Comparison of ENCODE assay signal across 1 cellular context in the genomic region with DNA sequence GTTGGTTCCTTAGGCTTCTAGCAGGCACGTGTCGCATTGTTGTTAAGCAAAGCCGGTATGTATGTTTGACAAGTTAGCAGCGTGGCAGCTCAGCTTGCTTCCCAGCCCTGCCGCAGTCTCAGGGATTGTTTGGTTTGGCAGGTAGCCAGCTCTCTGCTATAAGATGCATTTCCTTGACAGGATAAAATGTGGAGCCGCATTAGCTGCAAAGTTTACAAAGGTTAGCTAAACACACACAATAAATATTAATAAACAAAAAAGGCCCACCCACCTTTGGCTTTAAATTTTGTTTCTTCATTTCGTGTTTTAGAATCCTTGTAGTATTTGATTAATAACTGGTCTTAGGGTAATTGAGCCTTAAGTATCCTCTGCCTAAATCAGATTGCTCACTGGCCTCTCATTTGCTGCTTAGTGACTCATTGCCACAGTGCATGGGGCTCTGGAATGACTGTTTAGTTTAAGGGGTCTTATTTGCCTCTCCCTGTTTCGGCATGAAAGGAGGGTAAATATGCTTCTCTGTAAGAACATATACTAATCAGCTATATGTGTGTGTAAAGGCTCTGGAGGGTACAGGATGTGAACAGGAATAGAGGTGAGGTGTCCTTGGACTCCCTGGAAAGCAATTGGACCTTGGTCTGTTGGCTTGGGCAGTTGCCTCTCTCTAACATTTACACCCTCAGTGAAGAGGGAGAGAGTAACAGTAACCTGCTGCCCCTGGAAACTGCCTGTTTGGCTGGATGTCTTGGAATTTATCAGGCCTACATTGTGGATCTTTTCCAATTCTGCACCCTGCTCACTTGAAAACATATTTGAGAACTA.
TF ChIP-seq lines count a peak whose summit lies in the region.

No MANE protein-coding gene starts in this region.

TF ChIP-seq in HepG2, 621 proteins besides CTCF, POLR2A, EP300 and RAD21 (continued from another document and continues in another):
- TF ChIP-seq, protein P1, sequence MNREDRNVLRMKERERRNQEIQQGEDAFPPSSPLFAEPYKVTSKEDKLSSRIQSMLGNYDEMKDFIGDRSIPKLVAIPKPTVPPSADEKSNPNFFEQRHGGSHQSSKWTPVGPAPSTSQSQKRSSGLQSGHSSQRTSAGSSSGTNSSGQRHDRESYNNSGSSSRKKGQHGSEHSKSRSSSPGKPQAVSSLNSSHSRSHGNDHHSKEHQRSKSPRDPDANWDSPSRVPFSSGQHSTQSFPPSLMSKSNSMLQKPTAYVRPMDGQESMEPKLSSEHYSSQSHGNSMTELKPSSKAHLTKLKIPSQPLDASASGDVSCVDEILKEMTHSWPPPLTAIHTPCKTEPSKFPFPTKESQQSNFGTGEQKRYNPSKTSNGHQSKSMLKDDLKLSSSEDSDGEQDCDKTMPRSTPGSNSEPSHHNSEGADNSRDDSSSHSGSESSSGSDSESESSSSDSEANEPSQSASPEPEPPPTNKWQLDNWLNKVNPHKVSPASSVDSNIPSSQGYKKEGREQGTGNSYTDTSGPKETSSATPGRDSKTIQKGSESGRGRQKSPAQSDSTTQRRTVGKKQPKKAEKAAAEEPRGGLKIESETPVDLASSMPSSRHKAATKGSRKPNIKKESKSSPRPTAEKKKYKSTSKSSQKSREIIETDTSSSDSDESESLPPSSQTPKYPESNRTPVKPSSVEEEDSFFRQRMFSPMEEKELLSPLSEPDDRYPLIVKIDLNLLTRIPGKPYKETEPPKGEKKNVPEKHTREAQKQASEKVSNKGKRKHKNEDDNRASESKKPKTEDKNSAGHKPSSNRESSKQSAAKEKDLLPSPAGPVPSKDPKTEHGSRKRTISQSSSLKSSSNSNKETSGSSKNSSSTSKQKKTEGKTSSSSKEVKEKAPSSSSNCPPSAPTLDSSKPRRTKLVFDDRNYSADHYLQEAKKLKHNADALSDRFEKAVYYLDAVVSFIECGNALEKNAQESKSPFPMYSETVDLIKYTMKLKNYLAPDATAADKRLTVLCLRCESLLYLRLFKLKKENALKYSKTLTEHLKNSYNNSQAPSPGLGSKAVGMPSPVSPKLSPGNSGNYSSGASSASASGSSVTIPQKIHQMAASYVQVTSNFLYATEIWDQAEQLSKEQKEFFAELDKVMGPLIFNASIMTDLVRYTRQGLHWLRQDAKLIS (CRISPR knock-in tag; IDR thresholded peaks at IDR 0.05), result no peak
- 0 out of 2 replicates have a peak, but pooled peaks have one; percentile 87 for TF ChIP-seq ZKSCAN8 (CRISPR knock-in tag; IDR thresholded peaks at IDR 0.05; ENCODE audit: borderline replicate concordance)
- TF ChIP-seq ZNF367 (CRISPR knock-in tag; IDR thresholded peaks at IDR 0.05; ENCODE audit: borderline replicate concordance), result no peak
- TF ChIP-seq HCFC1 (IDR thresholded peaks at IDR 0.05; ENCODE audit: low read depth, low read length), result no peak
- TF ChIP-seq FOXO1 (CRISPR knock-in tag; IDR thresholded peaks at IDR 0.05), result peak; percentile 90
- TF ChIP-seq, protein P2, sequence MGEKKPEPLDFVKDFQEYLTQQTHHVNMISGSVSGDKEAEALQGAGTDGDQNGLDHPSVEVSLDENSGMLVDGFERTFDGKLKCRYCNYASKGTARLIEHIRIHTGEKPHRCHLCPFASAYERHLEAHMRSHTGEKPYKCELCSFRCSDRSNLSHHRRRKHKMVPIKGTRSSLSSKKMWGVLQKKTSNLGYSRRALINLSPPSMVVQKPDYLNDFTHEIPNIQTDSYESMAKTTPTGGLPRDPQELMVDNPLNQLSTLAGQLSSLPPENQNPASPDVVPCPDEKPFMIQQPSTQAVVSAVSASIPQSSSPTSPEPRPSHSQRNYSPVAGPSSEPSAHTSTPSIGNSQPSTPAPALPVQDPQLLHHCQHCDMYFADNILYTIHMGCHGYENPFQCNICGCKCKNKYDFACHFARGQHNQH (CRISPR knock-in tag; IDR thresholded peaks at IDR 0.05), result peak; percentile 74; the same call in 1 of the 2 replicates
- TF ChIP-seq ZNF10 (CRISPR knock-in tag; IDR thresholded peaks at IDR 0.05; ENCODE audit: borderline replicate concordance, low read depth), result no peak
- 0 out of 2 replicates have a peak, but pooled peaks have one; percentile 76 for TF ChIP-seq ZNF557 (CRISPR knock-in tag; IDR thresholded peaks at IDR 0.05)
- TF ChIP-seq, protein P3, sequence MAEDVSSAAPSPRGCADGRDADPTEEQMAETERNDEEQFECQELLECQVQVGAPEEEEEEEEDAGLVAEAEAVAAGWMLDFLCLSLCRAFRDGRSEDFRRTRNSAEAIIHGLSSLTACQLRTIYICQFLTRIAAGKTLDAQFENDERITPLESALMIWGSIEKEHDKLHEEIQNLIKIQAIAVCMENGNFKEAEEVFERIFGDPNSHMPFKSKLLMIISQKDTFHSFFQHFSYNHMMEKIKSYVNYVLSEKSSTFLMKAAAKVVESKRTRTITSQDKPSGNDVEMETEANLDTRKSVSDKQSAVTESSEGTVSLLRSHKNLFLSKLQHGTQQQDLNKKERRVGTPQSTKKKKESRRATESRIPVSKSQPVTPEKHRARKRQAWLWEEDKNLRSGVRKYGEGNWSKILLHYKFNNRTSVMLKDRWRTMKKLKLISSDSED (CRISPR knock-in tag; IDR thresholded peaks at IDR 0.05), result no peak
- TF ChIP-seq ZNF614 (CRISPR knock-in tag; IDR thresholded peaks at IDR 0.05; ENCODE audit: borderline replicate concordance), result peak; percentile 61; the same call in 1 of the 2 replicates
- peak; percentile 92 for TF ChIP-seq MEF2D (CRISPR knock-in tag; IDR thresholded peaks at IDR 0.05)
- TF ChIP-seq NR2F2 (IDR thresholded peaks at IDR 0.05; ENCODE audit: borderline replicate concordance, low read depth), result peak; percentile 78
- TF ChIP-seq, protein P4, sequence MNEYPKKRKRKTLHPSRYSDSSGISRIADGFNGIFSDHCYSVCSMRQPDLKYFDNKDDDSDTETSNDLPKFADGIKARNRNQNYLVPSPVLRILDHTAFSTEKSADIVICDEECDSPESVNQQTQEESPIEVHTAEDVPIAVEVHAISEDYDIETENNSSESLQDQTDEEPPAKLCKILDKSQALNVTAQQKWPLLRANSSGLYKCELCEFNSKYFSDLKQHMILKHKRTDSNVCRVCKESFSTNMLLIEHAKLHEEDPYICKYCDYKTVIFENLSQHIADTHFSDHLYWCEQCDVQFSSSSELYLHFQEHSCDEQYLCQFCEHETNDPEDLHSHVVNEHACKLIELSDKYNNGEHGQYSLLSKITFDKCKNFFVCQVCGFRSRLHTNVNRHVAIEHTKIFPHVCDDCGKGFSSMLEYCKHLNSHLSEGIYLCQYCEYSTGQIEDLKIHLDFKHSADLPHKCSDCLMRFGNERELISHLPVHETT (CRISPR knock-in tag; conservative IDR thresholded peaks at IDR 0.05), result no peak
- no peak for TF ChIP-seq PHB2 (IDR thresholded peaks at IDR 0.05; ENCODE audit: partially characterized antibody)
- TF ChIP-seq, protein P5, sequence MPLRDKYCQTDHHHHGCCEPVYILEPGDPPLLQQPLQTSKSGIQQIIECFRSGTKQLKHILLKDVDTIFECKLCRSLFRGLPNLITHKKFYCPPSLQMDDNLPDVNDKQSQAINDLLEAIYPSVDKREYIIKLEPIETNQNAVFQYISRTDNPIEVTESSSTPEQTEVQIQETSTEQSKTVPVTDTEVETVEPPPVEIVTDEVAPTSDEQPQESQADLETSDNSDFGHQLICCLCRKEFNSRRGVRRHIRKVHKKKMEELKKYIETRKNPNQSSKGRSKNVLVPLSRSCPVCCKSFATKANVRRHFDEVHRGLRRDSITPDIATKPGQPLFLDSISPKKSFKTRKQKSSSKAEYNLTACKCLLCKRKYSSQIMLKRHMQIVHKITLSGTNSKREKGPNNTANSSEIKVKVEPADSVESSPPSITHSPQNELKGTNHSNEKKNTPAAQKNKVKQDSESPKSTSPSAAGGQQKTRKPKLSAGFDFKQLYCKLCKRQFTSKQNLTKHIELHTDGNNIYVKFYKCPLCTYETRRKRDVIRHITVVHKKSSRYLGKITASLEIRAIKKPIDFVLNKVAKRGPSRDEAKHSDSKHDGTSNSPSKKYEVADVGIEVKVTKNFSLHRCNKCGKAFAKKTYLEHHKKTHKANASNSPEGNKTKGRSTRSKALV (CRISPR knock-in tag; IDR thresholded peaks at IDR 0.05), result no peak; the same call in 1 of the 2 replicates
- TF ChIP-seq, protein P6, sequence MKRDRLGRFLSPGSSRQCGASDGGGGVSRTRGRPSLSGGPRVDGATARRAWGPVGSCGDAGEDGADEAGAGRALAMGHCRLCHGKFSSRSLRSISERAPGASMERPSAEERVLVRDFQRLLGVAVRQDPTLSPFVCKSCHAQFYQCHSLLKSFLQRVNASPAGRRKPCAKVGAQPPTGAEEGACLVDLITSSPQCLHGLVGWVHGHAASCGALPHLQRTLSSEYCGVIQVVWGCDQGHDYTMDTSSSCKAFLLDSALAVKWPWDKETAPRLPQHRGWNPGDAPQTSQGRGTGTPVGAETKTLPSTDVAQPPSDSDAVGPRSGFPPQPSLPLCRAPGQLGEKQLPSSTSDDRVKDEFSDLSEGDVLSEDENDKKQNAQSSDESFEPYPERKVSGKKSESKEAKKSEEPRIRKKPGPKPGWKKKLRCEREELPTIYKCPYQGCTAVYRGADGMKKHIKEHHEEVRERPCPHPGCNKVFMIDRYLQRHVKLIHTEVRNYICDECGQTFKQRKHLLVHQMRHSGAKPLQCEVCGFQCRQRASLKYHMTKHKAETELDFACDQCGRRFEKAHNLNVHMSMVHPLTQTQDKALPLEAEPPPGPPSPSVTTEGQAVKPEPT (CRISPR knock-in tag; IDR thresholded peaks at IDR 0.05; ENCODE audit: low read depth), result no peak
- peak; percentile 73 for TF ChIP-seq ZNF331 (CRISPR knock-in tag; IDR thresholded peaks at IDR 0.05)
- no peak for TF ChIP-seq ZNF549 (CRISPR knock-in tag; IDR thresholded peaks at IDR 0.05)
- TF ChIP-seq, protein P7, sequence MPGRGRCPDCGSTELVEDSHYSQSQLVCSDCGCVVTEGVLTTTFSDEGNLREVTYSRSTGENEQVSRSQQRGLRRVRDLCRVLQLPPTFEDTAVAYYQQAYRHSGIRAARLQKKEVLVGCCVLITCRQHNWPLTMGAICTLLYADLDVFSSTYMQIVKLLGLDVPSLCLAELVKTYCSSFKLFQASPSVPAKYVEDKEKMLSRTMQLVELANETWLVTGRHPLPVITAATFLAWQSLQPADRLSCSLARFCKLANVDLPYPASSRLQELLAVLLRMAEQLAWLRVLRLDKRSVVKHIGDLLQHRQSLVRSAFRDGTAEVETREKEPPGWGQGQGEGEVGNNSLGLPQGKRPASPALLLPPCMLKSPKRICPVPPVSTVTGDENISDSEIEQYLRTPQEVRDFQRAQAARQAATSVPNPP (CRISPR knock-in tag; IDR thresholded peaks at IDR 0.05), result 0 out of 2 replicates have a peak, but pooled peaks have one; percentile 51
- TF ChIP-seq ZNF652 (CRISPR knock-in tag; IDR thresholded peaks at IDR 0.05; ENCODE audit: borderline replicate concordance, low read depth), result peak; percentile 40; the same call in 1 of the 2 replicates
- TF ChIP-seq, protein P8, sequence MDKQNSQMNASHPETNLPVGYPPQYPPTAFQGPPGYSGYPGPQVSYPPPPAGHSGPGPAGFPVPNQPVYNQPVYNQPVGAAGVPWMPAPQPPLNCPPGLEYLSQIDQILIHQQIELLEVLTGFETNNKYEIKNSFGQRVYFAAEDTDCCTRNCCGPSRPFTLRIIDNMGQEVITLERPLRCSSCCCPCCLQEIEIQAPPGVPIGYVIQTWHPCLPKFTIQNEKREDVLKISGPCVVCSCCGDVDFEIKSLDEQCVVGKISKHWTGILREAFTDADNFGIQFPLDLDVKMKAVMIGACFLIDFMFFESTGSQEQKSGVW (CRISPR knock-in tag; IDR thresholded peaks at IDR 0.05; ENCODE audit: borderline replicate concordance), result no peak
- no peak for TF ChIP-seq ZNF720 (CRISPR knock-in tag; IDR thresholded peaks at IDR 0.05)
- TF ChIP-seq, protein P9, sequence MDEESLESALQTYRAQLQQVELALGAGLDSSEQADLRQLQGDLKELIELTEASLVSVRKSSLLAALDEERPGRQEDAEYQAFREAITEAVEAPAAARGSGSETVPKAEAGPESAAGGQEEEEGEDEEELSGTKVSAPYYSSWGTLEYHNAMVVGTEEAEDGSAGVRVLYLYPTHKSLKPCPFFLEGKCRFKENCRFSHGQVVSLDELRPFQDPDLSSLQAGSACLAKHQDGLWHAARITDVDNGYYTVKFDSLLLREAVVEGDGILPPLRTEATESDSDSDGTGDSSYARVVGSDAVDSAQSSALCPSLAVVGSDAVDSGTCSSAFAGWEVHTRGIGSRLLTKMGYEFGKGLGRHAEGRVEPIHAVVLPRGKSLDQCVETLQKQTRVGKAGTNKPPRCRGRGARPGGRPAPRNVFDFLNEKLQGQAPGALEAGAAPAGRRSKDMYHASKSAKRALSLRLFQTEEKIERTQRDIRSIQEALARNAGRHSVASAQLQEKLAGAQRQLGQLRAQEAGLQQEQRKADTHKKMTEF (CRISPR knock-in tag; IDR thresholded peaks at IDR 0.05), result peak; percentile 91
- TF ChIP-seq FOSL1 (CRISPR knock-in tag; IDR thresholded peaks at IDR 0.05; ENCODE audit: borderline replicate concordance), result peak; percentile 75; the same call in 1 of the 2 replicates
- no peak; the same call in 1 of the 2 replicates for TF ChIP-seq ZNF629 (CRISPR knock-in tag; conservative IDR thresholded peaks at IDR 0.05)
- TF ChIP-seq PRMT3 (CRISPR knock-in tag; IDR thresholded peaks at IDR 0.05; ENCODE audit: borderline replicate concordance, low read depth), result no peak
- no peak for TF ChIP-seq ZBTB3 (CRISPR knock-in tag; IDR thresholded peaks at IDR 0.05; ENCODE audit: borderline replicate concordance, low read depth)
- peak; percentile 60 for TF ChIP-seq ZEB1 (IDR thresholded peaks at IDR 0.05; ENCODE audit: insufficient replicate concordance, low read depth)
- no peak for TF ChIP-seq SRSF9 (IDR thresholded peaks at IDR 0.05; ENCODE audit: borderline replicate concordance, insufficient read depth, low read depth, low read length, poor library complexity, severe bottlenecking)
- TF ChIP-seq ZNF749 (CRISPR knock-in tag; IDR thresholded peaks at IDR 0.05; ENCODE audit: borderline replicate concordance), result no peak
- TF ChIP-seq KLF11 (CRISPR knock-in tag; IDR thresholded peaks at IDR 0.05), result no peak
- TF ChIP-seq, protein P10, sequence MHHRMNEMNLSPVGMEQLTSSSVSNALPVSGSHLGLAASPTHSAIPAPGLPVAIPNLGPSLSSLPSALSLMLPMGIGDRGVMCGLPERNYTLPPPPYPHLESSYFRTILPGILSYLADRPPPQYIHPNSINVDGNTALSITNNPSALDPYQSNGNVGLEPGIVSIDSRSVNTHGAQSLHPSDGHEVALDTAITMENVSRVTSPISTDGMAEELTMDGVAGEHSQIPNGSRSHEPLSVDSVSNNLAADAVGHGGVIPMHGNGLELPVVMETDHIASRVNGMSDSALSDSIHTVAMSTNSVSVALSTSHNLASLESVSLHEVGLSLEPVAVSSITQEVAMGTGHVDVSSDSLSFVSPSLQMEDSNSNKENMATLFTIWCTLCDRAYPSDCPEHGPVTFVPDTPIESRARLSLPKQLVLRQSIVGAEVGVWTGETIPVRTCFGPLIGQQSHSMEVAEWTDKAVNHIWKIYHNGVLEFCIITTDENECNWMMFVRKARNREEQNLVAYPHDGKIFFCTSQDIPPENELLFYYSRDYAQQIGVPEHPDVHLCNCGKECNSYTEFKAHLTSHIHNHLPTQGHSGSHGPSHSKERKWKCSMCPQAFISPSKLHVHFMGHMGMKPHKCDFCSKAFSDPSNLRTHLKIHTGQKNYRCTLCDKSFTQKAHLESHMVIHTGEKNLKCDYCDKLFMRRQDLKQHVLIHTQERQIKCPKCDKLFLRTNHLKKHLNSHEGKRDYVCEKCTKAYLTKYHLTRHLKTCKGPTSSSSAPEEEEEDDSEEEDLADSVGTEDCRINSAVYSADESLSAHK (CRISPR knock-in tag; IDR thresholded peaks at IDR 0.05; ENCODE audit: borderline replicate concordance), result no peak
- TF ChIP-seq, protein P11, sequence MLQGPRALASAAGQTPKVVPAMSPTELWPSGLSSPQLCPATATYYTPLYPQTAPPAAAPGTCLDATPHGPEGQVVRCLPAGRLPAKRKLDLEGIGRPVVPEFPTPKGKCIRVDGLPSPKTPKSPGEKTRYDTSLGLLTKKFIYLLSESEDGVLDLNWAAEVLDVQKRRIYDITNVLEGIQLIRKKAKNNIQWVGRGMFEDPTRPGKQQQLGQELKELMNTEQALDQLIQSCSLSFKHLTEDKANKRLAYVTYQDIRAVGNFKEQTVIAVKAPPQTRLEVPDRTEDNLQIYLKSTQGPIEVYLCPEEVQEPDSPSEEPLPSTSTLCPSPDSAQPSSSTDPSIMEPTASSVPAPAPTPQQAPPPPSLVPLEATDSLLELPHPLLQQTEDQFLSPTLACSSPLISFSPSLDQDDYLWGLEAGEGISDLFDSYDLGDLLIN (CRISPR knock-in tag; IDR thresholded peaks at IDR 0.05; ENCODE audit: borderline replicate concordance), result 0 out of 2 replicates have a peak, but pooled peaks have one; percentile 26
